ENCODE assay signal across 13 cellular contexts in genomic region chr3:30285188-30286006, GRCh38.
A peak's percentile ranks its signal among the peaks of the same experiment; 100 is the strongest.
DNase-seq lines count a peak whose midpoint lies in the region; ATAC-seq, FAIRE-seq and TF ChIP-seq lines count a peak whose summit lies in the region.
"Had no signal": no experiment of that assay in that cellular context is flagged by ENCODE, and none has a peak within 500 bp of the region (broad histone marks: within the 10 kb centered on the region; RNA-seq: fewer than 3 reads in every experiment).

No MANE protein-coding gene starts in this region.

- H4K20me1 ChIP-seq in astrocyte (ENCODE audit: insufficient read depth, low read length), result no peaks in the 10 kb centered on the region

- H3K27ac ChIP-seq in astrocyte (ENCODE audit: low read depth, low read length) (peak overlapping the region; percentile 71), skeletal muscle tissue (ENCODE audit: low read depth, low read length) (peak overlapping the region; percentile 61)

- H3K9me3 ChIP-seq in astrocyte (ENCODE audit: insufficient read depth, low read depth, low read length) (no peaks in the 10 kb centered on the region), skeletal muscle tissue (ENCODE audit: control insufficient read depth in 3 of 3, low read length in 3 of 3) (no peaks in the 10 kb centered on the region)
- H3K9me3 ChIP-seq: upper lobe of left lung had no signal

- no peaks in the 10 kb centered on the region for H3K27me3 Mint-ChIP-seq in astrocyte (ENCODE audit: low read depth, unreplicated experiment)
- H3K27me3 Mint-ChIP-seq in type B pancreatic cell, result no peaks in the 10 kb centered on the region
- H3K27me3 Mint-ChIP-seq: activated CD4-positive, alpha-beta T cell treated with anti-CD3 and anti-CD28 coated beads, Interleukin-2, amount 10 ng/mL, durations not matched to agents 7 days and 5 days had no signal

- H3K36me3 ChIP-seq in astrocyte (ENCODE audit: insufficient read depth, low read length) (no peaks in the 10 kb centered on the region), skeletal muscle tissue (ENCODE audit: control insufficient read depth in 3 of 3, insufficient read depth in 3 of 3, low read length in 3 of 3) (no peaks in the 10 kb centered on the region)
- H3K36me3 ChIP-seq: upper lobe of left lung had no signal

- H3K36me3 Mint-ChIP-seq in astrocyte (ENCODE audit: low read depth, unreplicated experiment) (no peaks in the 10 kb centered on the region), type B pancreatic cell (no peaks in the 10 kb centered on the region)

- no peak overlapping the region for H2AFZ ChIP-seq in astrocyte (ENCODE audit: low read depth, low read length)

- peak overlapping the region; percentile 61 for H3K4me2 ChIP-seq in astrocyte (ENCODE audit: low read length)

- peak overlapping the region; percentile 58 for H3K27ac Mint-ChIP-seq in astrocyte (ENCODE audit: unreplicated experiment)
- H3K27ac Mint-ChIP-seq in type B pancreatic cell, result no peak overlapping the region
- H3K27ac Mint-ChIP-seq: activated CD4-positive, alpha-beta T cell treated with anti-CD3 and anti-CD28 coated beads, Interleukin-2, amount 10 ng/mL, durations not matched to agents 7 days and 5 days; T-helper 2 cell treated with Interferon-gamma antibody and Interleukin-4, amounts not matched to agents 5 μg/mL and 100 μg/mL, for 36 hours had no signal

- TF ChIP-seq CTCF in astrocyte (IDR thresholded peaks at IDR 0.05; ENCODE audit: insufficient read depth, low read depth, low read length) (no peak), type B pancreatic cell (conservative IDR thresholded peaks at IDR 0.05) (no peak)

- ATAC-seq in left ventricle myocardium superior, result peak; percentile 46

- H3K4me3 ChIP-seq in astrocyte (ENCODE audit: insufficient read depth, low read depth, low read length) (no peak overlapping the region), skeletal muscle tissue (ENCODE audit: low read length in 3 of 3) (no peak overlapping the region)
- H3K4me3 ChIP-seq: dorsolateral prefrontal cortex, upper lobe of left lung had no signal

- H3K4me1 ChIP-seq in astrocyte (ENCODE audit: insufficient read depth, low read length) (peaks cover 39% of the 10 kb centered on the region), skeletal muscle tissue (ENCODE audit: control insufficient read depth in 3 of 3, insufficient read depth in 3 of 3, low read length in 3 of 3) (peaks cover 8 to 14% (median 14%) of the 10 kb centered on the region in 3 donors)

- H3K4me3 Mint-ChIP-seq in astrocyte (ENCODE audit: unreplicated experiment) (no peak overlapping the region), type B pancreatic cell (no peak overlapping the region)
- H3K4me3 Mint-ChIP-seq: activated CD4-positive, alpha-beta T cell treated with anti-CD3 and anti-CD28 coated beads, Interleukin-2, amount 10 ng/mL, durations not matched to agents 7 days and 5 days; activated T-helper 1 cell treated with anti-CD3 and anti-CD28 coated beads, Interleukin-12 subunit alpha, Interleukin-12 subunit beta, Interleukin-2, Interleukin-4 antibody, amounts not matched to agents 30 ng/mL and 10 ng/mL and 1 ng/mL, durations not matched to agents 14 hours and 24 hours and 36 hours; T-helper 2 cell treated with Interferon-gamma antibody and Interleukin-4, amounts not matched to agents 5 μg/mL and 100 μg/mL, for 36 hours had no signal

- H3K9me3 Mint-ChIP-seq in astrocyte (ENCODE audit: unreplicated experiment), result no peaks in the 10 kb centered on the region
- no peaks in the 10 kb centered on the region for H3K9me3 Mint-ChIP-seq in type B pancreatic cell
- H3K9me3 Mint-ChIP-seq: activated CD4-positive, alpha-beta T cell treated with anti-CD3 and anti-CD28 coated beads, Interleukin-2, amount 10 ng/mL, durations not matched to agents 7 days and 5 days; T-helper 2 cell treated with Interferon-gamma antibody and Interleukin-4, amounts not matched to agents 5 μg/mL and 100 μg/mL, for 36 hours had no signal

- H3K27me3 ChIP-seq in astrocyte (ENCODE audit: insufficient read depth, low read length) (no peaks in the 10 kb centered on the region), skeletal muscle tissue (ENCODE audit: control insufficient read depth in 3 of 3, insufficient read depth in 3 of 3, low read length in 3 of 3) (no peaks in the 10 kb centered on the region)
- H3K27me3 ChIP-seq: dorsolateral prefrontal cortex, upper lobe of left lung had no signal

- no peak for FAIRE-seq in astrocyte (lab: Jason Lieb, UNC)

- H3K4me1 Mint-ChIP-seq in astrocyte (ENCODE audit: low read depth, unreplicated experiment) (peaks cover 56% of the 10 kb centered on the region), type B pancreatic cell (ENCODE audit: unreplicated experiment) (peaks cover 18% of the 10 kb centered on the region)

- H3K9ac ChIP-seq in astrocyte (ENCODE audit: low read length) (no peak overlapping the region), skeletal muscle tissue (ENCODE audit: low read depth in 1 of 3, low read length in 3 of 3) (no peak overlapping the region)

- intact Hi-C loops in left ventricle myocardium superior (cut with micrococcal nuclease), result no loop called here

- DNase-seq in EH (ENCODE audit: low read depth) (peak; percentile 29), astrocyte (ENCODE audit: low read depth) (no peak), left ventricle myocardium superior (no peak), NAMALWA (ENCODE audit: low spot score) (no peak), GOT3 (lab: John Stamatoyannopoulos, UW) (no peak), type B pancreatic cell (ENCODE audit: extremely low spot score, unreplicated experiment) (no peak), NCI-H2171 treated with DMSO at 0.1 percent for 48 hours (lab: John Stamatoyannopoulos, UW) (no peak)
- DNase-seq: activated CD4-positive, alpha-beta T cell treated with anti-CD3 and anti-CD28 coated beads, Interleukin-2, amount 10 ng/mL, durations not matched to agents 7 days and 5 days had no signal

- H3K79me2 ChIP-seq in astrocyte (ENCODE audit: insufficient read depth, low read length), result no peaks in the 10 kb centered on the region
